Comparison of ENCODE assay signal across 19 cellular contexts in genomic region chr5:123428521-123429220, GRCh38. TPM values are rescaled to one million over a fixed set of nuclear protein-coding genes. Genes with fewer than 3 reads are reported as not detected.
DNase-seq lines count a peak whose midpoint lies in the region; ATAC-seq and TF ChIP-seq lines count a peak whose summit lies in the region.
"Had no signal": no experiment of that assay in that cellular context is flagged by ENCODE, and none has a peak within 500 bp of the region (broad histone marks: within the 10 kb centered on the region; RNA-seq: fewer than 3 reads in every experiment).

No MANE protein-coding gene starts in this region.

- peak overlapping the region in 3 of 5 experiments; percentile 9 to 44 (median 21) for H3K27ac Mint-ChIP-seq in brain
- peak overlapping the region in 1 of 9 donors; percentile 52 for H3K27ac Mint-ChIP-seq in naive thymus-derived CD4-positive, alpha-beta T cell

- WGBS in liver: 42% methylated on average over 3 of the region's 3 CpGs

- H3K36me3 ChIP-seq in A673 (ENCODE audit: insufficient read depth, low read length, poor library complexity, severe bottlenecking): no peaks in the 10 kb centered on the region
- no peaks in the 10 kb centered on the region for H3K36me3 ChIP-seq in liver (ENCODE audit: control insufficient read depth in 4 of 4, insufficient read depth in 3 of 4, low read depth in 1 of 4, low read length in 3 of 4)
- no peaks in the 10 kb centered on the region for H3K36me3 ChIP-seq in naive thymus-derived CD4-positive, alpha-beta T cell (ENCODE audit: control insufficient read depth in 2 of 3, insufficient read depth in 3 of 3, low read length in 3 of 3)
- H3K36me3 ChIP-seq: left lung, prostate gland, spleen, tibial artery had no signal

- H3K27me3 Mint-ChIP-seq in brain: peaks cover 4% of the 10 kb centered on the region
- H3K27me3 Mint-ChIP-seq in naive thymus-derived CD4-positive, alpha-beta T cell: peaks cover 0 to 7% (median 0%) of the 10 kb centered on the region in 5 donors

- no peak overlapping the region for H3K4me3 Mint-ChIP-seq in brain
- H3K4me3 Mint-ChIP-seq in naive thymus-derived CD4-positive, alpha-beta T cell: no peak overlapping the region

- H3K9me3 ChIP-seq in A673 (ENCODE audit: low read depth, low read length, poor library complexity, severe bottlenecking): no peaks in the 10 kb centered on the region
- H3K9me3 ChIP-seq in liver (ENCODE audit: control insufficient read depth in 4 of 4, low read length in 3 of 4): no peaks in the 10 kb centered on the region
- no peaks in the 10 kb centered on the region for H3K9me3 ChIP-seq in naive thymus-derived CD4-positive, alpha-beta T cell (ENCODE audit: control insufficient read depth in 2 of 3, low read length in 3 of 3)
- H3K9me3 ChIP-seq: left lung, prostate gland, spleen, tibial artery had no signal

- no peak overlapping the region for H3K4me3 ChIP-seq in A673 (ENCODE audit: low read depth, low read length, poor library complexity, severe bottlenecking)
- peak overlapping the region in 1 of 3 donors; percentile 18 for H3K4me3 ChIP-seq in liver (ENCODE audit: low read depth in 1 of 3, low read length in 3 of 3)
- no peak overlapping the region for H3K4me3 ChIP-seq in naive thymus-derived CD4-positive, alpha-beta T cell (ENCODE audit: low read length)
- H3K4me3 ChIP-seq: left lung, prostate gland, spleen, tibial artery had no signal

- H3K27ac ChIP-seq in A673 (ENCODE audit: low read depth, low read length, poor library complexity, severe bottlenecking) (peak overlapping the region; percentile 80), liver (ENCODE audit: low read depth in 1 of 2, low read length in 2 of 2) (peak overlapping the region; percentile 44 to 70)
- H3K27ac ChIP-seq in naive thymus-derived CD4-positive, alpha-beta T cell (ENCODE audit: low read depth, low read length): no peak overlapping the region
- H3K27ac ChIP-seq: KMS-11, prostate gland, tibial artery had no signal

- TF ChIP-seq RAD21 in liver (IDR thresholded peaks at IDR 0.05): no peak

- no TSS peak for BruUV-seq in A673 (replicated peaks; lab: Mats Ljungman, UMichigan)

- no peak overlapping the region for H3K9ac ChIP-seq in liver (ENCODE audit: low read depth in 1 of 2, low read length in 2 of 2)
- H3K9ac ChIP-seq: KMS-11 had no signal

- H3K9me3 Mint-ChIP-seq in brain: no peaks in the 10 kb centered on the region
- peaks cover 0 to 3% (median 0%) of the 10 kb centered on the region in 11 donors for H3K9me3 Mint-ChIP-seq in naive thymus-derived CD4-positive, alpha-beta T cell

- no peak for ATAC-seq in naive thymus-derived CD4-positive, alpha-beta T cell

- CTCF ChIA-PET in A673 (lab: Charles Lee): no interaction called here
- CTCF ChIA-PET in naive thymus-derived CD4-positive, alpha-beta T cell (lab: Charles Lee): no interaction called here

- no peak for DNase-seq in A673 (ENCODE audit: low spot score)
- DNase-seq in ELF-1 (ENCODE audit: low read depth, low spot score): peak; percentile 12
- no peak for DNase-seq in hippocampal formation (lab: John Stamatoyannopoulos, UW)
- DNase-seq in NCI-H2107 treated with DMSO at 0.1 percent for 48 hours (lab: John Stamatoyannopoulos, UW; ENCODE audit: unreplicated experiment): no peak
- DNase-seq in amniotic stem cell (lab: John Stamatoyannopoulos, UW): no peak
- no peak for DNase-seq in naive thymus-derived CD4-positive, alpha-beta T cell
- DNase-seq: activated CD8-positive, alpha-beta memory T cell treated with anti-CD3 and anti-CD28 coated beads for 24 hours; AML-193; anterior cingulate cortex; foreskin melanocyte; left lung; NCI-H1092 treated with DMSO at 0.1 percent for 48 hours; NCI-H2171 treated with DMSO at 0.1 percent for 48 hours; spleen; tibial artery had no signal

- TF ChIP-seq CTCF in A673 (conservative IDR thresholded peaks at IDR 0.05; ENCODE audit: low read depth, low read length): no peak
- TF ChIP-seq CTCF in brain (conservative IDR thresholded peaks at IDR 0.05): no peak
- TF ChIP-seq CTCF in liver (IDR thresholded peaks at IDR 0.05; ENCODE audit: low read depth, low read length, missing input control): no peak

- no peaks in the 10 kb centered on the region for H3K36me3 Mint-ChIP-seq in brain
- peaks cover 0 to 10% (median 4%) of the 10 kb centered on the region in 5 donors for H3K36me3 Mint-ChIP-seq in naive thymus-derived CD4-positive, alpha-beta T cell

- H3K4me1 Mint-ChIP-seq in brain: peaks cover 21% of the 10 kb centered on the region
- H3K4me1 Mint-ChIP-seq in naive thymus-derived CD4-positive, alpha-beta T cell: peaks cover 0 to 18% (median 15%) of the 10 kb centered on the region in 7 donors

- H3K4me1 ChIP-seq in A673 (ENCODE audit: insufficient read depth, low read length, poor library complexity, severe bottlenecking) (peaks cover 22% of the 10 kb centered on the region), liver (ENCODE audit: control insufficient read depth in 4 of 4, insufficient read depth in 4 of 4, low read length in 3 of 4) (peaks cover 2 to 23% (median 18%) of the 10 kb centered on the region in 4 donors)
- H3K4me1 ChIP-seq in naive thymus-derived CD4-positive, alpha-beta T cell (ENCODE audit: control insufficient read depth in 2 of 2, insufficient read depth in 2 of 2, low read length in 2 of 2): peaks cover 7% of the 10 kb centered on the region in 2 donors
- H3K4me1 ChIP-seq: prostate gland, tibial artery had no signal

- intact Hi-C loops in A673 (cut with micrococcal nuclease; ENCODE audit: unreplicated experiment): loop anchor here (10.0 kb wide), 1 partner anchor 176 kb away; no protein-coding TSS in a partner anchor
- intact Hi-C loops in naive thymus-derived CD4-positive, alpha-beta T cell (cut with micrococcal nuclease): loop anchor here in 1 of 2 donors (10.0 kb wide), 1 partner anchor 584 kb away; the partner anchor contains the start of gene SNX24

- POLR2A ChIA-PET in A673 (lab: Charles Lee; ENCODE audit: low non-redundant PET): no interaction called here
- POLR2A ChIA-PET in naive thymus-derived CD4-positive, alpha-beta T cell (lab: Charles Lee): no interaction called here

- H3K27me3 ChIP-seq in A673 (replicated peaks; ENCODE audit: insufficient read depth, low read depth, low read length, poor library complexity) (no peaks in the 10 kb centered on the region), liver (ENCODE audit: control insufficient read depth in 4 of 4, insufficient read depth in 4 of 4, low read length in 3 of 4) (no peaks in the 10 kb centered on the region)
- H3K27me3 ChIP-seq in naive thymus-derived CD4-positive, alpha-beta T cell (ENCODE audit: control insufficient read depth in 2 of 2, insufficient read depth in 2 of 2, low read length in 2 of 2): no peaks in the 10 kb centered on the region
- H3K27me3 ChIP-seq: left lung, spleen, tibial artery had no signal

TF ChIP-seq in liver, 16 proteins besides CTCF, POLR2A, EP300 and RAD21 (continues in another document):
- TF ChIP-seq RXRA (IDR thresholded peaks at IDR 0.05) (peak; percentile 64 to 82), EGR1 (IDR thresholded peaks at IDR 0.05; ENCODE audit: low read depth in 2 of 2) (no peak), HNF4A (conservative IDR thresholded peaks at IDR 0.05) (peak; percentile 64 to 69), JUND (IDR thresholded peaks at IDR 0.05) (peak; percentile 32 to 55), YY1 (IDR thresholded peaks at IDR 0.05) (peak; percentile 43), REST (IDR thresholded peaks at IDR 0.05) (peak; percentile 45), ATF3 (IDR thresholded peaks at IDR 0.05) (peak; percentile 89), GABPA (IDR thresholded peaks at IDR 0.05 in 1 of 2, conservative IDR thresholded peaks at IDR 0.05 in 1 of 2) (no peak), FOXA1 (IDR thresholded peaks at IDR 0.05) (no peak), SP1 (IDR thresholded peaks at IDR 0.05) (peak; percentile 92)

RNA-seq across cellular contexts. Expression of gene CEP120, which starts 5.5 kb away (rescaled TPM):
- 25.5 and 25.7 TPM in 2 replicates for total RNA-seq in A673 (2021)
- 7.4 TPM for polyA plus RNA-seq in brain (ENCODE audit: insufficient read depth, low read depth, low replicate concordance)
- total RNA-seq in liver: 10 to 100 TPM; 11.0 TPM
- 1 to 10 TPM; 2.1 to 2.4 TPM for polyA plus RNA-seq in liver
- total RNA-seq in naive thymus-derived CD4-positive, alpha-beta T cell: 10 to 100 TPM; 35.0 to 74.6 (median 60.0) TPM
- 10 to 100 TPM; 22.5 to 36.7 TPM for polyA plus RNA-seq in naive thymus-derived CD4-positive, alpha-beta T cell
